Comparison of ENCODE assay signal across 9 cellular contexts in genomic region chr5:110590187-110590586, GRCh38.
DNase-seq lines count a peak whose midpoint lies in the region; ATAC-seq, FAIRE-seq and TF ChIP-seq lines count a peak whose summit lies in the region.
"Had no signal": no experiment of that assay in that cellular context is flagged by ENCODE, and none has a peak within 500 bp of the region (broad histone marks: within the 10 kb centered on the region; RNA-seq: fewer than 3 reads in every experiment).

No MANE protein-coding gene starts in this region.

- H2AFZ ChIP-seq in H1 (ENCODE audit: low read length) = no peak overlapping the region

- H3K18ac ChIP-seq in H1 (ENCODE audit: extremely low read depth, low read length) = no peak overlapping the region

- no peaks in the 10 kb centered on the region for H3K27me3 ChIP-seq in H1 (replicated peaks in 1 of 4; ENCODE audit: control insufficient read depth in 3 of 4, extremely low read depth in 1 of 4, insufficient read depth in 3 of 4, low read length in 3 of 4)

- no peak overlapping the region for H3K23ac ChIP-seq in H1 (ENCODE audit: insufficient read length)

- H3K4me1 Mint-ChIP-seq in stimulated activated naive B cell treated with anti-CD40 and anti-IgM and Interleukin-4, amounts not matched to agents 10 μg/mL and 1 μg/mL and 100 μg/mL, for 72 hours = no peaks in the 10 kb centered on the region
- no peaks in the 10 kb centered on the region for H3K4me1 Mint-ChIP-seq in activated naive CD4-positive, alpha-beta T cell treated with anti-CD3 and anti-CD28 coated beads for 36 hours (ENCODE audit: low read depth)

- H3K27ac Mint-ChIP-seq in stimulated activated naive B cell treated with anti-CD40 and anti-IgM and Interleukin-4, amounts not matched to agents 10 μg/mL and 1 μg/mL and 100 μg/mL, for 72 hours = no peak overlapping the region
- H3K27ac Mint-ChIP-seq in activated naive CD4-positive, alpha-beta T cell treated with anti-CD3 and anti-CD28 coated beads for 36 hours = no peak overlapping the region
- H3K27ac Mint-ChIP-seq: activated naive CD8-positive, alpha-beta T cell had no signal

- no peaks in the 10 kb centered on the region for H3K36me3 Mint-ChIP-seq in stimulated activated naive B cell treated with anti-CD40 and anti-IgM and Interleukin-4, amounts not matched to agents 10 μg/mL and 1 μg/mL and 100 μg/mL, for 72 hours
- no peaks in the 10 kb centered on the region for H3K36me3 Mint-ChIP-seq in activated naive CD4-positive, alpha-beta T cell treated with anti-CD3 and anti-CD28 coated beads for 36 hours (ENCODE audit: low read depth)
- H3K36me3 Mint-ChIP-seq: activated naive CD8-positive, alpha-beta T cell had no signal

- no peak overlapping the region for H2BK12ac ChIP-seq in H1 (ENCODE audit: low read depth, low read length)

- H3K79me1 ChIP-seq in H1 (ENCODE audit: low read depth, low read length) = no peaks in the 10 kb centered on the region

- CTCF ChIA-PET in H1 (lab: Charles Lee; ENCODE audit: partially characterized antibody) = interaction anchor here (0.7 to 2.7 kb wide), 10 partner anchors 11 to 149 kb away, joined by 3 to 15 read pairs (median 4); no protein-coding TSS in a partner anchor
- CTCF ChIA-PET in activated naive CD4-positive, alpha-beta T cell treated with anti-CD3 and anti-CD28 coated beads for 36 hours (lab: Charles Lee) = no interaction called here

- 67% methylated on average over 2 of the region's 2 CpGs; no CpG with 5 or more reads in 1 of the 2 experiments for WGBS in H1 (ENCODE audit: extremely low coverage in 1 of 2, insufficient coverage in 1 of 2, insufficient read length in 1 of 2, insufficient replicate concordance in 2 of 2, low coverage in 1 of 2, low lambda C conversion rate in 2 of 2, missing lambda C conversion rate in 1 of 2), 2 experiments

- intact Hi-C loops in activated naive CD4-positive, alpha-beta T cell treated with anti-CD3 and anti-CD28 coated beads for 36 hours (cut with micrococcal nuclease) = loop anchor here (1.0 to 5.0 kb wide), 2 partner anchors 148 to 902 kb away; no protein-coding TSS in a partner anchor

- peak; percentile 86 for ATAC-seq in GM19035 (IDR thresholded peaks at IDR 0.05; ENCODE audit: unreplicated experiment)
- ATAC-seq in stimulated activated naive B cell treated with anti-CD40 and anti-IgM and Interleukin-4, amounts not matched to agents 10 μg/mL and 1 μg/mL and 100 μg/mL, for 72 hours (replicated peaks) = peak; percentile 41 to 58

- peak; percentile 94 for FAIRE-seq in H1 (lab: Jason Lieb, UNC)

- H2BK15ac ChIP-seq in H1 (ENCODE audit: low read length) = no peak overlapping the region

- H4K91ac ChIP-seq in H1 (replicated peaks; ENCODE audit: insufficient read length, low read length) = no peak overlapping the region

- TF ChIP-seq RAD21 in H1 (IDR thresholded peaks at IDR 0.05 in 1 of 2, conservative IDR thresholded peaks at IDR 0.05 in 1 of 2; ENCODE audit: low read depth in 2 of 2, low read length in 2 of 2) = peak; percentile 68 to 77

- no peak overlapping the region for H2BK5ac ChIP-seq in H1 (ENCODE audit: low read depth, low read length)

- no peak overlapping the region for H2BK120ac ChIP-seq in H1 (replicated peaks; ENCODE audit: low read depth, low read length)

- no peak overlapping the region for H3K4me3 Mint-ChIP-seq in stimulated activated naive B cell treated with anti-CD40 and anti-IgM and Interleukin-4, amounts not matched to agents 10 μg/mL and 1 μg/mL and 100 μg/mL, for 72 hours
- no peak overlapping the region for H3K4me3 Mint-ChIP-seq in activated naive CD4-positive, alpha-beta T cell treated with anti-CD3 and anti-CD28 coated beads for 36 hours
- H3K4me3 Mint-ChIP-seq: activated naive CD8-positive, alpha-beta T cell had no signal

- H3K27ac ChIP-seq in H1 (ENCODE audit: low read depth, low read length) = no peak overlapping the region

- H4K5ac ChIP-seq in H1 (ENCODE audit: insufficient read length, low read depth, low read length) = no peak overlapping the region

- no peaks in the 10 kb centered on the region for H3K9me3 ChIP-seq in H1 (ENCODE audit: insufficient read depth in 2 of 2, low read depth in 1 of 2, low read length in 1 of 2)

- H2BK20ac ChIP-seq in H1 (ENCODE audit: low read length) = no peak overlapping the region

- no peaks in the 10 kb centered on the region for H4K20me1 ChIP-seq in H1 (replicated peaks in 1 of 2; ENCODE audit: control insufficient read depth in 1 of 2, insufficient read depth in 2 of 2, low read length in 2 of 2)

- H3K4me3 ChIP-seq in AG09309 (ENCODE audit: control insufficient read depth, low read depth, low read length) (no peak overlapping the region), H1 (ENCODE audit: extremely low read depth in 1 of 4, insufficient read depth in 2 of 4, low read depth in 3 of 4, low read length in 4 of 4) (no peak overlapping the region)

- no peak overlapping the region for H3K4me2 ChIP-seq in H1 (ENCODE audit: insufficient read depth in 1 of 2, low read depth in 2 of 2, low read length in 2 of 2)

- H2AK5ac ChIP-seq in H1 (ENCODE audit: low read depth, low read length) = no peak overlapping the region

- DNase-seq in AG09309 (ENCODE audit: low read depth) = peak; percentile 3
- peak; percentile 24 for DNase-seq in LHCN-M2 (ENCODE audit: low read depth)
- no peak for DNase-seq in H1 (ENCODE audit: low read depth in 1 of 2, low spot score in 2 of 2)
- no peak for DNase-seq in stimulated activated naive B cell treated with anti-CD40 and anti-IgM and Interleukin-4, amounts not matched to agents 10 μg/mL and 1 μg/mL and 100 μg/mL, for 72 hours
- no peak for DNase-seq in effector CD8-positive, alpha-beta T cell (lab: John Stamatoyannopoulos, UW)
- DNase-seq in activated naive CD4-positive, alpha-beta T cell treated with anti-CD3 and anti-CD28 coated beads for 36 hours = no peak
- DNase-seq in COLO829 (ENCODE audit: low spot score) = no peak

- H3K9me3 Mint-ChIP-seq in stimulated activated naive B cell treated with anti-CD40 and anti-IgM and Interleukin-4, amounts not matched to agents 10 μg/mL and 1 μg/mL and 100 μg/mL, for 72 hours = no peaks in the 10 kb centered on the region
- H3K9me3 Mint-ChIP-seq in activated naive CD4-positive, alpha-beta T cell treated with anti-CD3 and anti-CD28 coated beads for 36 hours = no peaks in the 10 kb centered on the region

- H4K8ac ChIP-seq in H1 (ENCODE audit: extremely low read depth, insufficient read depth, low read length) = no peak overlapping the region

- no peaks in the 10 kb centered on the region for H3K79me2 ChIP-seq in H1 (ENCODE audit: control insufficient read depth in 1 of 2, insufficient read depth in 2 of 2, low read length in 2 of 2)

- TF ChIP-seq EP300 in H1 (IDR thresholded peaks at IDR 0.05; ENCODE audit: borderline replicate concordance in 1 of 2, low read depth in 2 of 2, low read length in 2 of 2) = no peak

- H3K23me2 ChIP-seq in H1 (ENCODE audit: low read depth, low read length) = no peaks in the 10 kb centered on the region

- H3K9ac ChIP-seq in H1 (replicated peaks in 1 of 4; ENCODE audit: extremely low read depth in 1 of 4, low read depth in 3 of 4, low read length in 3 of 4) = no peak overlapping the region

- no peak overlapping the region for H3K4ac ChIP-seq in H1 (replicated peaks; ENCODE audit: insufficient read length, low read depth, low read length)

- TF ChIP-seq CTCF in AG09309 (IDR thresholded peaks at IDR 0.05; ENCODE audit: control insufficient read depth, insufficient read depth, low read depth, low read length, missing control alignments) = peak; percentile 52
- TF ChIP-seq CTCF in H1 (IDR thresholded peaks at IDR 0.05; ENCODE audit: control extremely low read depth in 1 of 3, insufficient read depth in 1 of 3, low read depth in 1 of 3, low read length in 3 of 3) = peak in 2 of 3 experiments; percentile 55 to 61; a peak in 3 of 4 replicates

- TF ChIP-seq POLR2A in H1 (IDR thresholded peaks at IDR 0.05; ENCODE audit: control extremely low read depth in 1 of 2, low read depth in 2 of 2, low read length in 2 of 2) = no peak

- POLR2A ChIA-PET in H1 (lab: Charles Lee; ENCODE audit: partially characterized antibody) = no interaction called here

- H3K36me3 ChIP-seq in H1 (ENCODE audit: control insufficient read depth in 2 of 4, insufficient read depth in 4 of 4, low read length in 3 of 4) = no peaks in the 10 kb centered on the region

- H3K27me3 Mint-ChIP-seq in stimulated activated naive B cell treated with anti-CD40 and anti-IgM and Interleukin-4, amounts not matched to agents 10 μg/mL and 1 μg/mL and 100 μg/mL, for 72 hours = no peaks in the 10 kb centered on the region
- H3K27me3 Mint-ChIP-seq in activated naive CD4-positive, alpha-beta T cell treated with anti-CD3 and anti-CD28 coated beads for 36 hours (ENCODE audit: low read depth) = peaks cover 4% of the 10 kb centered on the region

- H3K56ac ChIP-seq in H1 (replicated peaks; ENCODE audit: insufficient read length, low read depth, low read length) = no peak overlapping the region

- H3K4me1 ChIP-seq in H1 (replicated peaks in 1 of 4; ENCODE audit: control insufficient read depth in 3 of 4, insufficient read depth in 4 of 4, low read length in 3 of 4) = no peaks in the 10 kb centered on the region

- H3K14ac ChIP-seq in H1 (ENCODE audit: insufficient read length) = no peak overlapping the region

TF ChIP-seq in H1, 55 proteins besides CTCF, POLR2A, EP300 and RAD21 (continues in another document):
- no peak for TF ChIP-seq MAFK (IDR thresholded peaks at IDR 0.05; ENCODE audit: low read depth, low read length)

Comparison
In these comparisons a context has a peak if more than half of its experiments do, and no peak if none do; other contexts are left out.
1. DNase-seq: peak in AG09309 (single experiment) and LHCN-M2 (single experiment); none in H1 (0 of 2), stimulated activated naive B cell treated with anti-CD40 and anti-IgM and Interleukin-4, amounts not matched to agents 10 μg/mL and 1 μg/mL and 100 μg/mL, for 72 hours (single experiment), effector CD8-positive, alpha-beta T cell (single experiment), activated naive CD4-positive, alpha-beta T cell treated with anti-CD3 and anti-CD28 coated beads for 36 hours (single experiment) and COLO829 (single experiment).